18 cellular contexts compared by ENCODE assay signal in genomic region chr1:196387766-196388165, GRCh38.
DNase-seq lines count a peak whose midpoint lies in the region; ATAC-seq and TF ChIP-seq lines count a peak whose summit lies in the region.
"Had no signal": no experiment of that assay in that cellular context is flagged by ENCODE, and none has a peak within 500 bp of the region (broad histone marks: within the 10 kb centered on the region; RNA-seq: fewer than 3 reads in every experiment).

No MANE protein-coding gene starts in this region.

- H3K23ac ChIP-seq in IMR-90 (ENCODE audit: low read depth, low read length): no peak overlapping the region

- no peak overlapping the region for H2BK120ac ChIP-seq in IMR-90 (ENCODE audit: low read depth, low read length)

- H2AFZ ChIP-seq in IMR-90 (replicated peaks; ENCODE audit: low read length, poor library complexity): no peak overlapping the region

- H4K91ac ChIP-seq in IMR-90 (ENCODE audit: insufficient read depth, low read depth, low read length): no peak overlapping the region

- CTCF ChIA-PET in IMR-90 (lab: Yijun Ruan, JAX): no interaction called here

- H3K9ac ChIP-seq in IMR-90 (ENCODE audit: low read depth, low read length) (no peak overlapping the region), adipocyte (ENCODE audit: low read length) (no peak overlapping the region)

- no peak overlapping the region for H3K27ac ChIP-seq in IMR-90 (ENCODE audit: insufficient read depth, low read length)
- H3K27ac ChIP-seq: C4-2B, HL-60 had no signal

- TF ChIP-seq CTCF in AG10803 (conservative IDR thresholded peaks at IDR 0.05; ENCODE audit: low read length): no peak
- no peak for TF ChIP-seq CTCF in IMR-90 (conservative IDR thresholded peaks at IDR 0.05; ENCODE audit: low read depth, low read length)
- no peak for TF ChIP-seq CTCF in fibroblast of the aortic adventitia (IDR thresholded peaks at IDR 0.05; ENCODE audit: insufficient read depth, low read length)

- H2BK15ac ChIP-seq in IMR-90 (ENCODE audit: low read depth, low read length): no peak overlapping the region

- H3K56ac ChIP-seq in IMR-90 (ENCODE audit: extremely low read depth, insufficient read depth, low read length): no peak overlapping the region

- dilution Hi-C loops in IMR-90 (cut with HindIII; ENCODE audit: low sequenced_read_pairs, unreplicated experiment): no loop called here

- H3K4me3 ChIP-seq in AG10803 (ENCODE audit: low read length) (no peak overlapping the region), IMR-90 (ENCODE audit: insufficient read depth, low read depth, low read length) (no peak overlapping the region), adipocyte (ENCODE audit: low read length) (no peak overlapping the region), fibroblast of the aortic adventitia (ENCODE audit: low read depth, low read length) (no peak overlapping the region)

- no peak overlapping the region for H3K18ac ChIP-seq in IMR-90 (ENCODE audit: low read depth, low read length)

- H3K27me3 ChIP-seq in IMR-90 (ENCODE audit: control insufficient read depth, insufficient read depth, low read length): no peaks in the 10 kb centered on the region
- H3K27me3 ChIP-seq in adipocyte (replicated peaks; ENCODE audit: control insufficient read depth, insufficient read depth, low read length): no peaks in the 10 kb centered on the region

- intact Hi-C loops in IMR-90 (cut with micrococcal nuclease): no loop called here

- TF ChIP-seq POLR2A in IMR-90 (IDR thresholded peaks at IDR 0.05; ENCODE audit: low read depth, low read length): no peak

- H4K8ac ChIP-seq in IMR-90 (ENCODE audit: low read depth in 2 of 2, low read length in 2 of 2): no peak overlapping the region

- H4K5ac ChIP-seq in IMR-90 (ENCODE audit: low read depth, low read length): no peak overlapping the region

- H3K9me1 ChIP-seq in IMR-90 (ENCODE audit: insufficient read depth, low read length): no peaks in the 10 kb centered on the region

- no TSS peak for BruUV-seq in IMR-90 (replicated peaks; lab: Mats Ljungman, UMichigan)

- no peak overlapping the region for H3K4me2 ChIP-seq in IMR-90 (ENCODE audit: low read depth, low read length)

- no peak overlapping the region for H2AK5ac ChIP-seq in IMR-90 (ENCODE audit: low read depth, low read length)

- no peak overlapping the region for H2BK20ac ChIP-seq in IMR-90 (ENCODE audit: low read depth, low read length)

- no CpG with 5 or more reads among the region's 3 CpGs for WGBS in IMR-90 (ENCODE audit: extremely low coverage in 2 of 2, insufficient read length in 1 of 2), 2 experiments

- H3K14ac ChIP-seq in IMR-90 (replicated peaks; ENCODE audit: low read depth, low read length): no peak overlapping the region

- no peak overlapping the region for H3K4ac ChIP-seq in IMR-90 (ENCODE audit: low read depth, low read length)

- TF ChIP-seq RAD21 in IMR-90 (IDR thresholded peaks at IDR 0.05; ENCODE audit: low read length): no peak

- DNase-seq in AG10803 (ENCODE audit: low read depth): peak; percentile 12
- peak; percentile 27 for DNase-seq in IMR-90
- DNase-seq in adipocyte (ENCODE audit: low read depth): peak; percentile 41
- peak; percentile 39 for DNase-seq in fibroblast of the aortic adventitia (ENCODE audit: low read depth)
- DNase-seq in activated CD8-positive, alpha-beta memory T cell treated with anti-CD3 and anti-CD28 coated beads, Interleukin-2, amount 50 U/mL, for 48 hours: no peak
- no peak for DNase-seq in midbrain (lab: John Stamatoyannopoulos, UW)
- DNase-seq: 8988T, H9, MV-4-11, NCI-H1417, NCI-H187 treated with DMSO at 0.1 percent for 48 hours, NCI-H510A, SHP77 treated with DMSO at 0.1 percent for 48 hours had no signal

- no peaks in the 10 kb centered on the region for H3K79me1 ChIP-seq in IMR-90 (ENCODE audit: low read depth in 1 of 2, low read length in 2 of 2)

- H3K4me1 ChIP-seq in IMR-90 (ENCODE audit: control insufficient read depth, insufficient read depth, low read length) (no peaks in the 10 kb centered on the region), adipocyte (ENCODE audit: control insufficient read depth, insufficient read depth, low read length) (no peaks in the 10 kb centered on the region)

- H3K36me3 ChIP-seq in IMR-90 (ENCODE audit: control insufficient read depth, insufficient read depth, low read length) (no peaks in the 10 kb centered on the region), adipocyte (ENCODE audit: control insufficient read depth, insufficient read depth, low read length, severe bottlenecking) (no peaks in the 10 kb centered on the region)

- ATAC-seq in IMR-90 (ENCODE audit: low read depth) (no peak), HG03097 (IDR thresholded peaks at IDR 0.05; ENCODE audit: low FRiP score, unreplicated experiment) (no peak), HG02571 (IDR thresholded peaks at IDR 0.05; ENCODE audit: unreplicated experiment) (no peak)
- ATAC-seq: Panc1 had no signal

- H2AK9ac ChIP-seq in IMR-90 (replicated peaks; ENCODE audit: low read depth, low read length, poor library complexity): no peak overlapping the region

- POLR2A ChIA-PET in IMR-90 (lab: Charles Lee; ENCODE audit: unreplicated experiment): no interaction called here

- no peaks in the 10 kb centered on the region for H4K20me1 ChIP-seq in IMR-90 (ENCODE audit: insufficient read depth, low read length)

- in situ Hi-C loops in IMR-90 (cut with MboI; ENCODE audit: low sequenced_read_pairs): no loop called here

- H2BK5ac ChIP-seq in IMR-90 (ENCODE audit: low read depth, low read length, poor library complexity, severe bottlenecking): no peak overlapping the region

- H3K9me3 ChIP-seq in IMR-90 (ENCODE audit: control insufficient read depth, insufficient read depth, low read length): no peaks in the 10 kb centered on the region
- no peaks in the 10 kb centered on the region for H3K9me3 ChIP-seq in adipocyte (ENCODE audit: control insufficient read depth, low read length)

TF ChIP-seq in IMR-90, 13 proteins besides CTCF, POLR2A, EP300 and RAD21:
- TF ChIP-seq FOS (IDR thresholded peaks at IDR 0.05; ENCODE audit: low read depth, low read length): no peak

Comparison
In these comparisons a context has a peak if more than half of its experiments do, and no peak if none do; other contexts are left out.
1. DNase-seq: peak in AG10803 (single experiment), IMR-90 (single experiment), adipocyte (single experiment) and fibroblast of the aortic adventitia (single experiment); none in activated CD8-positive, alpha-beta memory T cell treated with anti-CD3 and anti-CD28 coated beads, Interleukin-2, amount 50 U/mL, for 48 hours (single experiment) and midbrain (single experiment).